In genomic region chr13:80215368-80215767, GRCh38 we compare ENCODE assay signal across 24 cellular contexts.
A peak's percentile ranks its signal among the peaks of the same experiment; 100 is the strongest.
DNase-seq lines count a peak whose midpoint lies in the region; ATAC-seq and TF ChIP-seq lines count a peak whose summit lies in the region.
"Had no signal": no experiment of that assay in that cellular context is flagged by ENCODE, and none has a peak within 500 bp of the region (broad histone marks: within the 10 kb centered on the region; RNA-seq: fewer than 3 reads in every experiment).

No MANE protein-coding gene starts in this region.

- no peak overlapping the region for H3K9ac ChIP-seq in SK-N-MC (ENCODE audit: insufficient read length)
- H3K9ac ChIP-seq: KMS-11 had no signal

- no peaks in the 10 kb centered on the region for H3K36me3 ChIP-seq in SK-N-MC (ENCODE audit: insufficient read depth, low read length)
- H3K36me3 ChIP-seq in osteoblast (ENCODE audit: insufficient read depth, low read length), result no peaks in the 10 kb centered on the region

- peak; percentile 35 for DNase-seq in AG09319 (ENCODE audit: extremely low read depth, low read depth)
- DNase-seq in SK-N-MC (ENCODE audit: low read depth, low spot score), result no peak
- peak; percentile 75 for DNase-seq in fibroblast of gingiva (ENCODE audit: low read depth)
- DNase-seq in osteoblast (ENCODE audit: insufficient read length, low spot score, missing footprints), result no peak
- no peak for DNase-seq in KBM-7
- DNase-seq in T-helper 9 cell, result no peak
- no peak for DNase-seq in activated naive CD4-positive, alpha-beta T cell treated with anti-CD3 and anti-CD28 coated beads, Interleukin-2, amount 50 U/mL, for 16 hours
- DNase-seq: activated CD4-positive, alpha-beta T cell treated with anti-CD3 and anti-CD28 coated beads, Interleukin-2, amount 10 ng/mL, durations not matched to agents 7 days and 5 days; activated CD8-positive, alpha-beta memory T cell treated with anti-CD3 and anti-CD28 coated beads, Interleukin-2, amount 50 U/mL, for 4 hours; activated gamma-delta T cell treated with Interleukin-2 at 50 U/mL for 16 hours; amygdala; DMS79 treated with DMSO at 0.1 percent for 48 hours; endodermal cell; foreskin melanocyte; kidney glomerular epithelial cell; midbrain; NCI-H1930; nephron progenitor cell; psoas muscle; small intestine; stimulated activated CD4-positive, alpha-beta T cell treated with anti-CD3 and anti-CD28 coated beads, Interleukin-4, amount 100 ng/mL, for 24 hours; T-cell had no signal

- H3K4me3 ChIP-seq in SK-N-MC (no peak overlapping the region; the same call in 1 of the 2 replicates), osteoblast (ENCODE audit: insufficient read depth, low read length) (no peak overlapping the region)
- H3K4me3 ChIP-seq: psoas muscle had no signal

- H4K20me1 ChIP-seq in osteoblast (ENCODE audit: insufficient read depth, low read length), result no peaks in the 10 kb centered on the region

- in situ Hi-C loops in KBM-7 (cut with MboI; ENCODE audit: low pct_unique_long_range_greater_than_20kb, low sequenced_read_pairs), result no loop called here

- peak overlapping the region; percentile 5 for H2AFZ ChIP-seq in osteoblast (ENCODE audit: low read length)

- no peaks in the 10 kb centered on the region for H3K79me2 ChIP-seq in osteoblast (ENCODE audit: insufficient read depth, low read length)

- H3K9me3 ChIP-seq in SK-N-MC (ENCODE audit: low read depth, low read length), result no peaks in the 10 kb centered on the region
- no peaks in the 10 kb centered on the region for H3K9me3 ChIP-seq in osteoblast (ENCODE audit: low read depth, low read length)
- H3K9me3 ChIP-seq: psoas muscle had no signal

- H3K27ac ChIP-seq in SK-N-MC, result peak overlapping the region; percentile 27
- H3K27ac ChIP-seq in osteoblast (ENCODE audit: low read depth, low read length), result no peak overlapping the region
- H3K27ac ChIP-seq: KMS-11, psoas muscle had no signal

- no peaks in the 10 kb centered on the region for H3K27me3 ChIP-seq in osteoblast (ENCODE audit: insufficient read depth, low read length)

- no peaks in the 10 kb centered on the region for H3K4me1 ChIP-seq in osteoblast (ENCODE audit: insufficient read depth, low read length)
- H3K4me1 ChIP-seq: psoas muscle had no signal

- no peak for TF ChIP-seq CTCF in AG09319 (IDR thresholded peaks at IDR 0.05; ENCODE audit: low read depth, low read length)
- TF ChIP-seq CTCF in osteoblast (IDR thresholded peaks at IDR 0.05; ENCODE audit: extremely low read depth, low read depth, low read length), result no peak

- H3K4me2 ChIP-seq in osteoblast (ENCODE audit: insufficient read depth, low read length), result no peak overlapping the region
- H3K4me2 ChIP-seq: KMS-11 had no signal

- ATAC-seq in HG02798 (IDR thresholded peaks at IDR 0.05; ENCODE audit: poor library complexity, unreplicated experiment), result no peak
- ATAC-seq: psoas muscle, T-cell had no signal

Comparison
In these comparisons a context has a peak if more than half of its experiments do, and no peak if none do; other contexts are left out.
1. DNase-seq: peak in AG09319 (single experiment) and fibroblast of gingiva (single experiment); none in SK-N-MC (single experiment), osteoblast (single experiment), KBM-7 (single experiment), T-helper 9 cell (single experiment) and activated naive CD4-positive, alpha-beta T cell treated with anti-CD3 and anti-CD28 coated beads, Interleukin-2, amount 50 U/mL, for 16 hours (single experiment).